ENCODE assay signal across 12 cellular contexts in genomic region chr20:25282034-25282781, GRCh38. TPM values are rescaled to one million over a fixed set of nuclear protein-coding genes. Genes with fewer than 3 reads are reported as not detected.
DNase-seq lines count a peak whose midpoint lies in the region; ATAC-seq and TF ChIP-seq lines count a peak whose summit lies in the region.
"Had no signal": no experiment of that assay in that cellular context is flagged by ENCODE, and none has a peak within 500 bp of the region (broad histone marks: within the 10 kb centered on the region; RNA-seq: fewer than 3 reads in every experiment).

No MANE protein-coding gene starts in this region.

- H3K4me1 Mint-ChIP-seq in Caco-2 (ENCODE audit: low read depth, unreplicated experiment) = no peaks in the 10 kb centered on the region
- H3K4me1 Mint-ChIP-seq in activated CD8-positive, alpha-beta T cell treated with anti-CD3 and anti-CD28 coated beads, Interleukin-2, amount 10 ng/mL, durations not matched to agents 7 days and 5 days (ENCODE audit: low read depth) = peaks cover 9% of the 10 kb centered on the region
- peaks cover 0 to 6% (median 0%) of the 10 kb centered on the region in 7 donors for H3K4me1 Mint-ChIP-seq in naive thymus-derived CD4-positive, alpha-beta T cell
- H3K4me1 Mint-ChIP-seq: activated naive CD4-positive, alpha-beta T cell treated with anti-CD3 and anti-CD28 coated beads, Interleukin-2, amount 50 U/mL, for 24 hours had no signal

- WGBS in hepatocyte (ENCODE audit: low lambda C conversion rate, missing lambda C conversion rate) = 95% methylated on average over 22 of the region's 22 CpGs

- peak in 1 of 2 experiments; percentile 30 for DNase-seq in Caco-2
- no peak for DNase-seq in activated CD8-positive, alpha-beta T cell treated with anti-CD3 and anti-CD28 coated beads, Interleukin-2, amount 10 ng/mL, durations not matched to agents 7 days and 5 days
- DNase-seq in naive thymus-derived CD4-positive, alpha-beta T cell = no peak
- DNase-seq in DMS153 treated with DMSO at 0.1 percent for 48 hours (lab: John Stamatoyannopoulos, UW; ENCODE audit: unreplicated experiment) = no peak
- DNase-seq in hepatocyte (ENCODE audit: low spot score) = no peak
- no peak for DNase-seq in stimulated activated CD4-positive, alpha-beta T cell treated with anti-CD3 and anti-CD28 coated beads, Interleukin-4, amount 100 ng/mL, for 4 hours
- DNase-seq: GDM1, HCEC 1CT had no signal

- no peaks in the 10 kb centered on the region; the same call in 1 of the 2 replicates for H3K36me3 ChIP-seq in Caco-2 (ENCODE audit: control insufficient read depth, insufficient read depth, low read length)
- peaks cover 0 to 95% (median 7%) of the 10 kb centered on the region in 3 experiments for H3K36me3 ChIP-seq in naive thymus-derived CD4-positive, alpha-beta T cell (ENCODE audit: control insufficient read depth in 2 of 3, insufficient read depth in 3 of 3, low read length in 3 of 3)
- no peaks in the 10 kb centered on the region for H3K36me3 ChIP-seq in hepatocyte (replicated peaks; ENCODE audit: insufficient read depth, low read depth)

- peak overlapping the region; percentile 35 for H3K27ac ChIP-seq in naive thymus-derived CD4-positive, alpha-beta T cell (ENCODE audit: low read depth, low read length)
- H3K27ac ChIP-seq in hepatocyte = no peak overlapping the region
- H3K27ac ChIP-seq: SK-N-MC had no signal

- peaks cover 34% of the 10 kb centered on the region for H3K36me3 Mint-ChIP-seq in Caco-2 (ENCODE audit: insufficient read depth, unreplicated experiment)
- H3K36me3 Mint-ChIP-seq in activated CD8-positive, alpha-beta T cell treated with anti-CD3 and anti-CD28 coated beads, Interleukin-2, amount 10 ng/mL, durations not matched to agents 7 days and 5 days (ENCODE audit: low read depth) = peaks cover 19% of the 10 kb centered on the region
- H3K36me3 Mint-ChIP-seq in naive thymus-derived CD4-positive, alpha-beta T cell = peaks cover 0 to 41% (median 8%) of the 10 kb centered on the region in 5 donors

- no TSS peak for BruUV-seq in Caco-2 (replicated peaks; lab: Mats Ljungman, UMichigan)

- no peaks in the 10 kb centered on the region for H3K9me2 ChIP-seq in hepatocyte (replicated peaks; ENCODE audit: insufficient read depth)

- H3K4me3 ChIP-seq in Caco-2 (ENCODE audit: low read depth, low read length) = no peak overlapping the region
- H3K4me3 ChIP-seq in naive thymus-derived CD4-positive, alpha-beta T cell (ENCODE audit: low read length) = no peak overlapping the region
- H3K4me3 ChIP-seq in hepatocyte = no peak overlapping the region
- H3K4me3 ChIP-seq: SK-N-MC had no signal

- POLR2A ChIA-PET in Caco-2 (lab: Charles Lee) = no interaction called here
- POLR2A ChIA-PET in activated CD8-positive, alpha-beta T cell treated with anti-CD3 and anti-CD28 coated beads, Interleukin-2, amount 10 ng/mL, durations not matched to agents 7 days and 5 days (lab: Charles Lee) = interaction anchor here (0.6 kb wide), 1 partner anchor 10 kb away, joined by 3 read pairs; no protein-coding TSS in a partner anchor
- POLR2A ChIA-PET in naive thymus-derived CD4-positive, alpha-beta T cell (lab: Charles Lee) = no interaction called here

- no peak overlapping the region for H2AFZ ChIP-seq in hepatocyte

- no peaks in the 10 kb centered on the region for H3K9me3 Mint-ChIP-seq in Caco-2 (ENCODE audit: unreplicated experiment)
- H3K9me3 Mint-ChIP-seq in activated CD8-positive, alpha-beta T cell treated with anti-CD3 and anti-CD28 coated beads, Interleukin-2, amount 10 ng/mL, durations not matched to agents 7 days and 5 days (ENCODE audit: insufficient read depth) = no peaks in the 10 kb centered on the region
- no peaks in the 10 kb centered on the region for H3K9me3 Mint-ChIP-seq in naive thymus-derived CD4-positive, alpha-beta T cell
- H3K9me3 Mint-ChIP-seq: activated naive CD4-positive, alpha-beta T cell treated with anti-CD3 and anti-CD28 coated beads, Interleukin-2, amount 50 U/mL, for 24 hours had no signal

- CTCF ChIA-PET in Caco-2 (lab: Charles Lee) = no interaction called here
- CTCF ChIA-PET in activated CD8-positive, alpha-beta T cell treated with anti-CD3 and anti-CD28 coated beads, Interleukin-2, amount 10 ng/mL, durations not matched to agents 7 days and 5 days (lab: Charles Lee) = no interaction called here
- CTCF ChIA-PET in naive thymus-derived CD4-positive, alpha-beta T cell (lab: Charles Lee) = no interaction called here

- no peaks in the 10 kb centered on the region for H3K27me3 Mint-ChIP-seq in Caco-2 (ENCODE audit: insufficient read depth, unreplicated experiment)
- no peaks in the 10 kb centered on the region for H3K27me3 Mint-ChIP-seq in activated CD8-positive, alpha-beta T cell treated with anti-CD3 and anti-CD28 coated beads, Interleukin-2, amount 10 ng/mL, durations not matched to agents 7 days and 5 days (ENCODE audit: low read depth)
- H3K27me3 Mint-ChIP-seq in naive thymus-derived CD4-positive, alpha-beta T cell = no peaks in the 10 kb centered on the region
- H3K27me3 Mint-ChIP-seq: activated naive CD4-positive, alpha-beta T cell treated with anti-CD3 and anti-CD28 coated beads, Interleukin-2, amount 50 U/mL, for 24 hours had no signal

- H3K27me3 ChIP-seq in Caco-2 (replicated peaks; ENCODE audit: control insufficient read depth, insufficient read depth, low read length) (no peaks in the 10 kb centered on the region), hepatocyte (no peaks in the 10 kb centered on the region)
- H3K27me3 ChIP-seq in naive thymus-derived CD4-positive, alpha-beta T cell (ENCODE audit: control insufficient read depth in 2 of 2, insufficient read depth in 2 of 2, low read length in 2 of 2) = no peaks in the 10 kb centered on the region

- intact Hi-C loops in Caco-2 (cut with micrococcal nuclease; ENCODE audit: unreplicated experiment) = no loop called here
- intact Hi-C loops in naive thymus-derived CD4-positive, alpha-beta T cell (cut with micrococcal nuclease) = no loop called here

- H3K79me2 ChIP-seq in hepatocyte = no peaks in the 10 kb centered on the region

- H3K4me1 ChIP-seq in Caco-2 (no peaks in the 10 kb centered on the region), hepatocyte (ENCODE audit: insufficient read depth) (no peaks in the 10 kb centered on the region)
- no peaks in the 10 kb centered on the region for H3K4me1 ChIP-seq in naive thymus-derived CD4-positive, alpha-beta T cell (ENCODE audit: control insufficient read depth in 2 of 2, insufficient read depth in 2 of 2, low read length in 2 of 2)

- ATAC-seq in HG02798 (IDR thresholded peaks at IDR 0.05; ENCODE audit: poor library complexity, unreplicated experiment) = peak; percentile 21
- no peak for ATAC-seq in activated CD8-positive, alpha-beta T cell treated with anti-CD3 and anti-CD28 coated beads, Interleukin-2, amount 10 ng/mL, durations not matched to agents 7 days and 5 days
- ATAC-seq in naive thymus-derived CD4-positive, alpha-beta T cell = no peak
- ATAC-seq in HG02588 (IDR thresholded peaks at IDR 0.05; ENCODE audit: unreplicated experiment) = no peak

- no peak overlapping the region for H3K4me2 ChIP-seq in hepatocyte

- H4K20me1 ChIP-seq in hepatocyte (ENCODE audit: insufficient read depth, poor library complexity, severe bottlenecking) = no peaks in the 10 kb centered on the region

- H3K9me3 ChIP-seq in Caco-2 (no peaks in the 10 kb centered on the region), hepatocyte (ENCODE audit: low read depth) (no peaks in the 10 kb centered on the region)
- H3K9me3 ChIP-seq in naive thymus-derived CD4-positive, alpha-beta T cell (ENCODE audit: control insufficient read depth in 2 of 3, low read length in 3 of 3) = no peaks in the 10 kb centered on the region

- TF ChIP-seq CTCF in Caco-2 (IDR thresholded peaks at IDR 0.05; ENCODE audit: insufficient read depth in 1 of 2, low read depth in 1 of 2, low read length in 1 of 2, severe bottlenecking in 1 of 2, unreplicated experiment in 1 of 2) (no peak), hepatocyte (IDR thresholded peaks at IDR 0.05; ENCODE audit: poor library complexity) (no peak)

- H3K27ac Mint-ChIP-seq in Caco-2 (ENCODE audit: unreplicated experiment) = peak overlapping the region; percentile 16
- peak overlapping the region; percentile 67 for H3K27ac Mint-ChIP-seq in activated CD8-positive, alpha-beta T cell treated with anti-CD3 and anti-CD28 coated beads, Interleukin-2, amount 10 ng/mL, durations not matched to agents 7 days and 5 days
- H3K27ac Mint-ChIP-seq in naive thymus-derived CD4-positive, alpha-beta T cell = peak overlapping the region in 6 of 9 donors; percentile 70 to 95 (median 86)
- H3K27ac Mint-ChIP-seq: activated naive CD4-positive, alpha-beta T cell treated with anti-CD3 and anti-CD28 coated beads, Interleukin-2, amount 50 U/mL, for 24 hours had no signal

- H3K4me3 Mint-ChIP-seq in Caco-2 (ENCODE audit: unreplicated experiment) = no peak overlapping the region
- H3K4me3 Mint-ChIP-seq in activated CD8-positive, alpha-beta T cell treated with anti-CD3 and anti-CD28 coated beads, Interleukin-2, amount 10 ng/mL, durations not matched to agents 7 days and 5 days = no peak overlapping the region
- peak overlapping the region in 2 of 10 donors; percentile 22 to 54 for H3K4me3 Mint-ChIP-seq in naive thymus-derived CD4-positive, alpha-beta T cell
- H3K4me3 Mint-ChIP-seq: activated naive CD4-positive, alpha-beta T cell treated with anti-CD3 and anti-CD28 coated beads, Interleukin-2, amount 50 U/mL, for 24 hours had no signal

RNA-seq across cellular contexts. Expression of gene PYGB, which starts 34.3 kb away (rescaled TPM):
- total RNA-seq in Caco-2 (2022) = 67.9 and 78.9 TPM in 2 replicates
- 10 to 100 TPM; 33.9 TPM for total RNA-seq in activated CD8-positive, alpha-beta T cell treated with anti-CD3 and anti-CD28 coated beads, Interleukin-2, amount 10 ng/mL, durations not matched to agents 7 days and 5 days
- total RNA-seq in naive thymus-derived CD4-positive, alpha-beta T cell = 10 to 100 TPM; 29.8 to 45.2 (median 43.6) TPM
- polyA plus RNA-seq in naive thymus-derived CD4-positive, alpha-beta T cell = 10 to 100 TPM; 55.9 to 81.6 TPM
- 52.0 and 61.1 TPM in 2 replicates for total RNA-seq in hepatocyte
- 35.0 and 45.3 TPM in 2 replicates for polyA plus RNA-seq in hepatocyte

Comparison
In these comparisons a context has a peak if more than half of its experiments do, and no peak if none do; other contexts are left out.
1. H3K27ac Mint-ChIP-seq: peak in every context shown above with its lines; median percentile 86 in naive thymus-derived CD4-positive, alpha-beta T cell; 67 in activated CD8-positive, alpha-beta T cell treated with anti-CD3 and anti-CD28 coated beads, Interleukin-2, amount 10 ng/mL, durations not matched to agents 7 days and 5 days; 16 in Caco-2.